ENCODE assay signal across 32 cellular contexts in the genomic region with DNA sequence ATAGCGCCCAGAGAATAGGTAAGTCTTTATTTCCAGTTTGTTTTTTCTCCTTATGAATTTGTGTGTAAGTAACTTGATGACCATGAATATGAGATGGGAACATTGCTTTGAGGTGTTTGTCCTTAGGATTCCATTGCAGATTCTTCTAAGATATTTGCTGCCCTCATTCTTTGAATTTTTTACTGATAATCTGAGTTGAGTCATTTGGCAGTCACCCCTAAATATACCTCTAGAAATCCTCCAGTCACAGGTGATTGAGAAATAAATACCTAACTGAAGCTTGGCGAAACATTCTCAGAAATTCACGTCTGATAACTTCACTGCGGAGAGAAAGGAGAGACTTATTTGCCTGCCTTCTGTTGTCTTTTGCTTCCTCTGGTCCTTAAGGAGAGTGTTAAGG.
"Had no signal": no experiment of that assay in that cellular context is flagged by ENCODE, and none has a peak within 500 bp of the region (broad histone marks: within the 10 kb centered on the region; RNA-seq: fewer than 3 reads in every experiment).

No MANE protein-coding gene starts in this region.

- ATAC-seq: activated CD4-positive, alpha-beta T cell treated with anti-CD3 and anti-CD28 coated beads for 36 hours; activated CD8-positive, alpha-beta memory T cell treated with anti-CD3 and anti-CD28 coated beads, Interleukin-2, amount 10 ng/mL, durations not matched to agents 7 days and 5 days; activated CD8-positive, alpha-beta T cell treated with anti-CD3 and anti-CD28 coated beads, Interleukin-2, amount 10 ng/mL, durations not matched to agents 7 days and 5 days; gastroesophageal sphincter; T-helper 17 cell had no signal

- H3K4me1 ChIP-seq: ascending aorta, breast epithelium, esophagus squamous epithelium, gastroesophageal sphincter had no signal

- H3K27me3 ChIP-seq: ascending aorta, breast epithelium, esophagus squamous epithelium, gastroesophageal sphincter had no signal

- H3K4me3 ChIP-seq: ascending aorta, breast epithelium, coronary artery, dorsolateral prefrontal cortex, esophagus squamous epithelium, gastroesophageal sphincter had no signal

- H3K36me3 ChIP-seq: ascending aorta, breast epithelium, esophagus squamous epithelium, gastroesophageal sphincter had no signal

- H3K27ac ChIP-seq: ascending aorta, breast epithelium, coronary artery, dorsolateral prefrontal cortex, esophagus squamous epithelium, gastroesophageal sphincter had no signal

- H3K27ac Mint-ChIP-seq: activated CD4-positive, alpha-beta memory T cell treated with anti-CD3 and anti-CD28 coated beads for 36 hours; activated CD4-positive, alpha-beta T cell treated with anti-CD3 and anti-CD28 coated beads for 36 hours; activated CD4-positive, alpha-beta T cell treated with anti-CD3 and anti-CD28 coated beads, Interleukin-2, amount 10 ng/mL, durations not matched to agents 24 days and 14 days; activated CD8-positive, alpha-beta memory T cell treated with anti-CD3 and anti-CD28 coated beads, Interleukin-2, amount 10 ng/mL, durations not matched to agents 7 days and 5 days; activated CD8-positive, alpha-beta T cell treated with anti-CD3 and anti-CD28 coated beads, Interleukin-2, amount 10 ng/mL, durations not matched to agents 7 days and 5 days; activated naive CD4-positive, alpha-beta T cell treated with anti-CD3 and anti-CD28 coated beads for 36 hours; activated naive CD4-positive, alpha-beta T cell treated with anti-CD3 and anti-CD28 coated beads, Interleukin-2, amount 50 U/mL, for 24 hours; activated naive CD8-positive, alpha-beta T cell treated with anti-CD3 and anti-CD28 coated beads, Interleukin-2, amount 10 ng/mL, durations not matched to agents 7 days and 5 days; activated T-helper 1 cell treated with anti-CD3 and anti-CD28 coated beads, Interleukin-12 subunit alpha, Interleukin-12 subunit beta, Interleukin-2, Interleukin-4 antibody, amounts not matched to agents 30 ng/mL and 10 ng/mL and 1 ng/mL, durations not matched to agents 14 hours and 24 hours and 36 hours; activated T-helper 2 cell treated with anti-CD3 and anti-CD28 coated beads, Interferon-gamma antibody, Interleukin-2, Interleukin-4, amounts not matched to agents 10 μg/mL and 5 μg/mL and 100 μg/mL, durations not matched to agents 14 hours and 24 hours and 36 hours; brain; dendritic cell treated with granulocyte-macrophage colony-stimulating factor and Interleukin-4, amounts not matched to agents 40 ng/mL and 50 ng/mL, for 4 days; endodermal cell; T-helper 17 cell; T-helper 2 cell treated with Interferon-gamma antibody and Interleukin-4, amounts not matched to agents 5 μg/mL and 100 μg/mL, for 36 hours had no signal

- H3K9me3 Mint-ChIP-seq: activated naive CD4-positive, alpha-beta T cell treated with anti-CD3 and anti-CD28 coated beads for 36 hours; activated naive CD4-positive, alpha-beta T cell treated with anti-CD3 and anti-CD28 coated beads, Interleukin-2, amount 50 U/mL, for 24 hours; activated naive CD8-positive, alpha-beta T cell treated with anti-CD3 and anti-CD28 coated beads, Interleukin-2, amount 10 ng/mL, durations not matched to agents 7 days and 5 days; activated T-helper 1 cell treated with anti-CD3 and anti-CD28 coated beads, Interleukin-12 subunit alpha, Interleukin-12 subunit beta, Interleukin-2, Interleukin-4 antibody, amounts not matched to agents 30 ng/mL and 10 ng/mL and 1 ng/mL, durations not matched to agents 14 hours and 24 hours and 36 hours had no signal

- H3K36me3 Mint-ChIP-seq: activated CD4-positive, alpha-beta memory T cell treated with anti-CD3 and anti-CD28 coated beads for 36 hours; activated CD8-positive, alpha-beta memory T cell treated with anti-CD3 and anti-CD28 coated beads, Interleukin-2, amount 10 ng/mL, durations not matched to agents 7 days and 5 days; activated naive CD4-positive, alpha-beta T cell treated with anti-CD3 and anti-CD28 coated beads, Interleukin-2, amount 50 U/mL, for 24 hours; activated naive CD8-positive, alpha-beta T cell treated with anti-CD3 and anti-CD28 coated beads, Interleukin-2, amount 10 ng/mL, durations not matched to agents 7 days and 5 days; brain had no signal

- H3K9me3 ChIP-seq: ascending aorta had no signal

- DNase-seq: activated CD4-positive, alpha-beta memory T cell treated with anti-CD3 and anti-CD28 coated beads for 36 hours; activated CD4-positive, alpha-beta T cell treated with anti-CD3 and anti-CD28 coated beads for 36 hours; activated CD4-positive, alpha-beta T cell treated with anti-CD3 and anti-CD28 coated beads, Interleukin-2, amount 10 ng/mL, durations not matched to agents 24 days and 14 days; activated CD4-positive, CD25-positive, alpha-beta regulatory T cell; activated CD4-positive, CD25-positive, alpha-beta regulatory T cell treated with anti-CD3 and anti-CD28 coated beads, Interleukin-2, amount 50 U/mL, for 72 hours; activated CD8-positive, alpha-beta memory T cell treated with anti-CD3 and anti-CD28 coated beads, Interleukin-2, amount 10 ng/mL, durations not matched to agents 7 days and 5 days; activated CD8-positive, alpha-beta memory T cell treated with anti-CD3 and anti-CD28 coated beads, Interleukin-2, amount 50 U/mL, for 4 hours; activated CD8-positive, alpha-beta T cell treated with anti-CD3 and anti-CD28 coated beads, Interleukin-2, amount 10 ng/mL, durations not matched to agents 7 days and 5 days; activated effector memory CD4-positive, alpha-beta T cell treated with anti-CD3 and anti-CD28 coated beads, Interleukin-2, amount 50 U/mL, for 16 hours; activated naive CD4-positive, alpha-beta T cell treated with anti-CD3 and anti-CD28 coated beads for 36 hours; activated naive CD8-positive, alpha-beta T cell treated with anti-CD3 and anti-CD28 coated beads, Interleukin-2, amount 10 ng/mL, durations not matched to agents 7 days and 5 days; activated T-cell treated with anti-CD3 and anti-CD28 coated beads, Interleukin-2, amount 50 U/mL, for 1 hour; activated T-cell treated with anti-CD3 and anti-CD28 coated beads, Interleukin-2, amount 50 U/mL, for 48 hours; dorsolateral prefrontal cortex; effector memory CD4-positive, alpha-beta T cell; endodermal cell; erythroblast; esophagus squamous epithelium; foreskin melanocyte; T-helper 1 cell; T-helper 17 cell; T1000 had no signal
